8 cellular contexts compared by ENCODE assay signal in genomic region chr19:52601025-52601973, GRCh38. TPM values are rescaled to one million over a fixed set of nuclear protein-coding genes. Genes with fewer than 3 reads are reported as not detected.
DNase-seq lines count a peak whose midpoint lies in the region; ATAC-seq, FAIRE-seq and TF ChIP-seq lines count a peak whose summit lies in the region.

No MANE protein-coding gene starts in this region.

- H3K4me1 ChIP-seq in HepG2 (ENCODE audit: insufficient read depth, low read length): peaks cover 17% of the 10 kb centered on the region

- DNase-seq in AML-193 (lab: John Stamatoyannopoulos, UW): peak; percentile 76 to 79
- DNase-seq in NCI-H345 treated with DMSO at 0.1 percent for 48 hours (lab: John Stamatoyannopoulos, UW; ENCODE audit: unreplicated experiment): peak; percentile 58
- DNase-seq in activated CD4-positive, alpha-beta T cell treated with anti-CD3 and anti-CD28 coated beads, Interleukin-2, amount 10 ng/mL, durations not matched to agents 24 days and 14 days: peak; percentile 98
- peak; percentile 74 for DNase-seq in HepG2 (ENCODE audit: low spot score)
- peak; percentile 96 to 97 for DNase-seq in stimulated activated CD4-positive, alpha-beta T cell treated with anti-CD3 and anti-CD28 coated beads, Interleukin-2, amount 100 ng/mL, for 24 hours

- H3K9ac ChIP-seq in HepG2 (ENCODE audit: insufficient read depth, low read depth, low read length): peak overlapping the region; percentile 73

- no peak; the same call in 1 of the 2 replicates for TF ChIP-seq CTCF in HepG2 (CRISPR knock-in tag; IDR thresholded peaks at IDR 0.05)

- peaks cover 9% of the 10 kb centered on the region for H3K79me2 ChIP-seq in HepG2 (ENCODE audit: insufficient read depth, low read length)

- no peaks in the 10 kb centered on the region for H4K20me1 ChIP-seq in HepG2 (ENCODE audit: insufficient read depth, low read length)

- H3K4me1 Mint-ChIP-seq in activated CD4-positive, alpha-beta T cell treated with anti-CD3 and anti-CD28 coated beads, Interleukin-2, amount 10 ng/mL, durations not matched to agents 24 days and 14 days: peaks cover 12% of the 10 kb centered on the region
- H3K4me1 Mint-ChIP-seq in dendritic cell treated with granulocyte-macrophage colony-stimulating factor and Interleukin-4, amounts not matched to agents 40 ng/mL and 50 ng/mL, for 4 days (ENCODE audit: low read depth): peaks cover 14% of the 10 kb centered on the region

- no peak for FAIRE-seq in HepG2 (lab: Jason Lieb, UNC)

- H3K9me3 Mint-ChIP-seq in activated CD4-positive, alpha-beta T cell treated with anti-CD3 and anti-CD28 coated beads, Interleukin-2, amount 10 ng/mL, durations not matched to agents 24 days and 14 days: peaks cover 23% of the 10 kb centered on the region
- peaks cover 71% of the 10 kb centered on the region for H3K9me3 Mint-ChIP-seq in dendritic cell treated with granulocyte-macrophage colony-stimulating factor and Interleukin-4, amounts not matched to agents 40 ng/mL and 50 ng/mL, for 4 days

- BruUV-seq in HepG2 (replicated peaks; lab: Mats Ljungman, UMichigan): TSS peak; percentile 73

- POLR2A ChIA-PET in HepG2 (lab: Yijun Ruan, JAX): interaction anchor here (0.8 kb wide), 1 partner anchor 87 kb away, joined by 3 read pairs; no protein-coding TSS in a partner anchor

- H3K27ac Mint-ChIP-seq in activated CD4-positive, alpha-beta T cell treated with anti-CD3 and anti-CD28 coated beads, Interleukin-2, amount 10 ng/mL, durations not matched to agents 24 days and 14 days: peak overlapping the region; percentile 73
- H3K27ac Mint-ChIP-seq in dendritic cell treated with granulocyte-macrophage colony-stimulating factor and Interleukin-4, amounts not matched to agents 40 ng/mL and 50 ng/mL, for 4 days: peak overlapping the region; percentile 74

- H3K27me3 ChIP-seq in HepG2 (ENCODE audit: control insufficient read depth in 1 of 2, insufficient read depth in 2 of 2, low read length in 2 of 2): no peaks in the 10 kb centered on the region

- H3K4me3 ChIP-seq in HepG2 (replicated peaks in 1 of 3; ENCODE audit: insufficient read depth in 1 of 3, low read depth in 2 of 3, low read length in 3 of 3): peak overlapping the region; percentile 41 to 73 (median 71); a peak in 5 of 6 replicates

- intact Hi-C loops in activated CD4-positive, alpha-beta T cell treated with anti-CD3 and anti-CD28 coated beads, Interleukin-2, amount 10 ng/mL, durations not matched to agents 24 days and 14 days (cut with micrococcal nuclease): loop anchor here (1.0 kb wide), 3 partner anchors 31 to 74 kb away; partner anchors contain the start of genes ZNF701, ZNF808 and ZNF83
- intact Hi-C loops in dendritic cell treated with granulocyte-macrophage colony-stimulating factor and Interleukin-4, amounts not matched to agents 40 ng/mL and 50 ng/mL, for 4 days (cut with micrococcal nuclease): loop anchor here (2.0 to 5.0 kb wide), 3 partner anchors 30 to 74 kb away; partner anchors contain the start of genes ZNF701, ZNF808 and ZNF83
- intact Hi-C loops in HepG2 (cut with micrococcal nuclease; ENCODE audit: unreplicated experiment): loop anchor here (2.0 kb wide), 1 partner anchor 28 kb away; no protein-coding TSS in a partner anchor

- 39% methylated on average over 58 of the region's 62 CpGs for WGBS in HepG2 (ENCODE audit: low lambda C conversion rate)

- in situ Hi-C loops in GM18951 (cut with MboI; ENCODE audit: low sequenced_read_pairs, unreplicated experiment) (no loop called here), HepG2 (cut with HindIII; ENCODE audit: extremely low pct_ligation_motif_present, low pct_unique_long_range_greater_than_20kb) (no loop called here)

- TF ChIP-seq POLR2A in GM18951 (IDR thresholded peaks at IDR 0.05; ENCODE audit: extremely low read depth, insufficient read depth, insufficient read length) (peak; percentile 80), HepG2 (IDR thresholded peaks at IDR 0.05; ENCODE audit: insufficient read depth in 1 of 2, low read depth in 2 of 2, low read length in 2 of 2) (peak; percentile 64 to 68)

- H3K27me3 Mint-ChIP-seq in activated CD4-positive, alpha-beta T cell treated with anti-CD3 and anti-CD28 coated beads, Interleukin-2, amount 10 ng/mL, durations not matched to agents 24 days and 14 days: no peaks in the 10 kb centered on the region
- no peaks in the 10 kb centered on the region for H3K27me3 Mint-ChIP-seq in dendritic cell treated with granulocyte-macrophage colony-stimulating factor and Interleukin-4, amounts not matched to agents 40 ng/mL and 50 ng/mL, for 4 days

- H3K9me3 ChIP-seq in HepG2 (ENCODE audit: low read length): peaks cover 45% of the 10 kb centered on the region

- CTCF ChIA-PET in HepG2 (lab: Yijun Ruan, JAX; ENCODE audit: low intra/inter-chr PET ratio, low total read pairs): no interaction called here

- H3K27ac ChIP-seq in HepG2 (ENCODE audit: extremely low read length, insufficient read depth, low read length): peak overlapping the region; percentile 82

- no peak overlapping the region for H2AFZ ChIP-seq in HepG2 (ENCODE audit: low read length)

- H3K4me2 ChIP-seq in HepG2 (ENCODE audit: low read depth, low read length): peak overlapping the region; percentile 74

- no peak for TF ChIP-seq RAD21 in HepG2 (CRISPR knock-in tag; IDR thresholded peaks at IDR 0.05)

- H3K4me3 Mint-ChIP-seq in activated CD4-positive, alpha-beta T cell treated with anti-CD3 and anti-CD28 coated beads, Interleukin-2, amount 10 ng/mL, durations not matched to agents 24 days and 14 days: peak overlapping the region; percentile 89
- H3K4me3 Mint-ChIP-seq in dendritic cell treated with granulocyte-macrophage colony-stimulating factor and Interleukin-4, amounts not matched to agents 40 ng/mL and 50 ng/mL, for 4 days: peak overlapping the region; percentile 86

- ATAC-seq in HG03280 (IDR thresholded peaks at IDR 0.05; ENCODE audit: unreplicated experiment) (peak; percentile 94), HepG2 (peak; percentile 95)

- H3K36me3 Mint-ChIP-seq in activated CD4-positive, alpha-beta T cell treated with anti-CD3 and anti-CD28 coated beads, Interleukin-2, amount 10 ng/mL, durations not matched to agents 24 days and 14 days (ENCODE audit: low read depth): peaks cover 55% of the 10 kb centered on the region
- H3K36me3 Mint-ChIP-seq in dendritic cell treated with granulocyte-macrophage colony-stimulating factor and Interleukin-4, amounts not matched to agents 40 ng/mL and 50 ng/mL, for 4 days (ENCODE audit: low read depth): peaks cover 76% of the 10 kb centered on the region

- H3K36me3 ChIP-seq in HepG2 (replicated peaks in 1 of 2; ENCODE audit: control insufficient read depth in 1 of 2, insufficient read depth in 2 of 2, low read length in 2 of 2): no peaks in the 10 kb centered on the region; a peak in 1 of 5 replicates

- TF ChIP-seq EP300 in HepG2 (IDR thresholded peaks at IDR 0.05; ENCODE audit: low read depth in 2 of 2, low read length in 2 of 2) (no peak), HepG2 (CRISPR knock-in tag; IDR thresholded peaks at IDR 0.05; ENCODE audit: borderline replicate concordance) (no peak)

RNA-seq across cellular contexts. Expression of gene ZNF701, which starts 31.2 kb away (rescaled TPM):
- total RNA-seq in activated CD4-positive, alpha-beta T cell treated with anti-CD3 and anti-CD28 coated beads, Interleukin-2, amount 10 ng/mL, durations not matched to agents 24 days and 14 days: 19.3 and 21.0 TPM in 2 replicates
- total RNA-seq in HepG2 (2016; rRNA removed; fragmentation: Illumina TruSeq; extraction: Trizol): 6.3 and 7.7 TPM in 2 replicates
- total RNA-seq in HepG2 (2016; cell fraction: cytosol; rRNA removed; fragmentation: Illumina TruSeq; extraction: Trizol; ENCODE audit: low read depth): 1.1 and 2.6 TPM in 2 replicates
- total RNA-seq in HepG2 (2016; cell fraction: insoluble cytoplasmic fraction; rRNA removed; fragmentation: Illumina TruSeq; extraction: Trizol): 6.6 and 8.1 TPM in 2 replicates
- 3.1 and 4.0 TPM in 2 replicates for total RNA-seq in HepG2 (2016; cell fraction: membrane; rRNA removed; fragmentation: Illumina TruSeq; extraction: Trizol)
- total RNA-seq in HepG2 (2016; cell fraction: nucleus; rRNA removed; fragmentation: Illumina TruSeq; extraction: Trizol): 5.7 and 10.0 TPM in 2 replicates
- polyA plus RNA-seq in HepG2 (2011; rRNA removed): 4.5 and 5.0 TPM in 2 replicates
- 1.6 and 2.2 TPM in 2 replicates for polyA plus RNA-seq in HepG2 (2011; cell fraction: cytosol; rRNA removed)
- 5.8 and 6.5 TPM in 2 replicates for polyA plus RNA-seq in HepG2 (2011; cell fraction: nucleus; rRNA removed)
- polyA plus RNA-seq in HepG2 (2012): 1.7 and 2.9 TPM in 2 replicates
- 0.11 and 0.12 TPM in 2 replicates for polyA plus RNA-seq in HepG2 (2016; cell fraction: cytosol; fragmentation: Illumina TruSeq; extraction: Trizol; ENCODE audit: low read depth)
- polyA plus RNA-seq in HepG2 (2016; cell fraction: insoluble cytoplasmic fraction; fragmentation: Illumina TruSeq; extraction: Trizol; ENCODE audit: low read depth): 2.8 and 3.7 TPM in 2 replicates
- polyA plus RNA-seq in HepG2 (2016; cell fraction: membrane; fragmentation: Illumina TruSeq; extraction: Trizol; ENCODE audit: low read depth): 0.38 and 0.49 TPM in 2 replicates
- 5.5 and 7.9 TPM in 2 replicates for polyA plus RNA-seq in HepG2 (2016; cell fraction: nucleus; fragmentation: Illumina TruSeq; extraction: Trizol; ENCODE audit: insufficient read depth, low read depth)
- 6.0 and 8.1 TPM in 2 replicates for polyA minus RNA-seq in HepG2 (2011; rRNA and poly(A)+ RNA removed; ENCODE audit: low replicate concordance)
- 4.0 and 5.3 TPM in 2 replicates for polyA minus RNA-seq in HepG2 (2011; cell fraction: cytosol; rRNA and poly(A)+ RNA removed)
- 16.4 and 19.3 TPM in 2 replicates for polyA minus RNA-seq in HepG2 (2011; cell fraction: nucleus; rRNA and poly(A)+ RNA removed)

RNA-seq across cellular contexts. Expression of gene ZNF83, which starts 36.9 kb away (rescaled TPM):
- total RNA-seq in activated CD4-positive, alpha-beta T cell treated with anti-CD3 and anti-CD28 coated beads, Interleukin-2, amount 10 ng/mL, durations not matched to agents 24 days and 14 days: 22.1 and 26.3 TPM in 2 replicates
- total RNA-seq in HepG2 (2016; rRNA removed; fragmentation: Illumina TruSeq; extraction: Trizol): 20.4 and 22.6 TPM in 2 replicates
- 4.3 and 4.8 TPM in 2 replicates for total RNA-seq in HepG2 (2016; cell fraction: cytosol; rRNA removed; fragmentation: Illumina TruSeq; extraction: Trizol; ENCODE audit: low read depth)
- 20.9 and 22.4 TPM in 2 replicates for total RNA-seq in HepG2 (2016; cell fraction: insoluble cytoplasmic fraction; rRNA removed; fragmentation: Illumina TruSeq; extraction: Trizol)
- total RNA-seq in HepG2 (2016; cell fraction: membrane; rRNA removed; fragmentation: Illumina TruSeq; extraction: Trizol): 9.3 and 10.7 TPM in 2 replicates
- total RNA-seq in HepG2 (2016; cell fraction: nucleus; rRNA removed; fragmentation: Illumina TruSeq; extraction: Trizol): 25.6 and 27.8 TPM in 2 replicates
- polyA plus RNA-seq in HepG2 (2011; rRNA removed): 44.5 and 50.9 TPM in 2 replicates
- polyA plus RNA-seq in HepG2 (2011; cell fraction: cytosol; rRNA removed): 8.0 and 11.6 TPM in 2 replicates
- polyA plus RNA-seq in HepG2 (2011; cell fraction: nucleus; rRNA removed): 97.9 and 148 TPM in 2 replicates
- 26.3 and 27.9 TPM in 2 replicates for polyA plus RNA-seq in HepG2 (2012)
- 2.3 and 2.4 TPM in 2 replicates for polyA plus RNA-seq in HepG2 (2016; cell fraction: cytosol; fragmentation: Illumina TruSeq; extraction: Trizol; ENCODE audit: low read depth)
- 9.9 and 12.3 TPM in 2 replicates for polyA plus RNA-seq in HepG2 (2016; cell fraction: insoluble cytoplasmic fraction; fragmentation: Illumina TruSeq; extraction: Trizol; ENCODE audit: low read depth)
- 3.5 and 3.6 TPM in 2 replicates for polyA plus RNA-seq in HepG2 (2016; cell fraction: membrane; fragmentation: Illumina TruSeq; extraction: Trizol; ENCODE audit: low read depth)
- 47.1 and 50.1 TPM in 2 replicates for polyA plus RNA-seq in HepG2 (2016; cell fraction: nucleus; fragmentation: Illumina TruSeq; extraction: Trizol; ENCODE audit: insufficient read depth, low read depth)
- 14.7 and 15.8 TPM in 2 replicates for polyA minus RNA-seq in HepG2 (2011; rRNA and poly(A)+ RNA removed; ENCODE audit: low replicate concordance)
- polyA minus RNA-seq in HepG2 (2011; cell fraction: cytosol; rRNA and poly(A)+ RNA removed): 10.5 and 14.5 TPM in 2 replicates
- polyA minus RNA-seq in HepG2 (2011; cell fraction: nucleus; rRNA and poly(A)+ RNA removed): 101 and 177 TPM in 2 replicates

Comparison
In these comparisons a context has a peak if more than half of its experiments do, and no peak if none do; other contexts are left out.
1. Peak in every context shown above with its lines: DNase-seq, ATAC-seq, H3K4me3 ChIP-seq and H3K27ac ChIP-seq.